13 cellular contexts compared by ENCODE assay signal in the genomic region with DNA sequence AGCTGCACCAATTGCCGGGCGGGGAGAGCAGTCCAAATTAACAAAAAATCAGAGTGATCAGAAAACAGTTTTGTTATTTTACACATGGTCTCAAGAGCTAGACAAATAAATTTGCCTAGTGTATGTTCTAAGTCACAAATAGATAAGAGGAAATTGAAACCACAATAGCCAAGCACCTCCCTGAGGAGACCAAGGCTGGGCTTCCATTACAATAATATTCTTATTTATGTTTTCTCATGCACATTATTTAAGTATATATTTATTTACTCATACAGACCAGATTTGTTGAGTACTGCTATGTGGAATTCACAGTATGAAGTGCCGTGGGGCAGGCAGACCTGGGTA.
DNase-seq lines count a peak whose midpoint lies in the region; ATAC-seq, FAIRE-seq and TF ChIP-seq lines count a peak whose summit lies in the region.
"Had no signal": no experiment of that assay in that cellular context is flagged by ENCODE, and none has a peak within 500 bp of the region (broad histone marks: within the 10 kb centered on the region; RNA-seq: fewer than 3 reads in every experiment).

No MANE protein-coding gene starts in this region.

- no peaks in the 10 kb centered on the region for H3K27me3 ChIP-seq in GM06990 (replicated peaks; ENCODE audit: control insufficient read depth, insufficient read depth, low read length)
- no peaks in the 10 kb centered on the region for H3K27me3 ChIP-seq in suprapubic skin
- H3K27me3 ChIP-seq: colonic mucosa, neutrophil had no signal

- H3K4me3 ChIP-seq in GM06990 (replicated peaks; ENCODE audit: low read depth, low read length): peak overlapping the region; percentile 30
- H3K4me3 ChIP-seq in OCI-LY7 (ENCODE audit: low read depth, low read length, poor library complexity, severe bottlenecking): no peak overlapping the region
- no peak overlapping the region for H3K4me3 ChIP-seq in suprapubic skin
- H3K4me3 ChIP-seq: colonic mucosa, PC-9 had no signal

- no peaks in the 10 kb centered on the region for H3K9me2 ChIP-seq in OCI-LY7 (ENCODE audit: insufficient read depth, low read length)

- 88% methylated on average over 3 of the region's 3 CpGs for WGBS in suprapubic skin

- ATAC-seq in GM21528 (IDR thresholded peaks at IDR 0.05; ENCODE audit: low FRiP score, unreplicated experiment): peak; percentile 38

- H2AFZ ChIP-seq in OCI-LY7 (ENCODE audit: low read length): peak overlapping the region; percentile 43
- H2AFZ ChIP-seq: PC-9 had no signal

- H3K9me3 Mint-ChIP-seq in immature natural killer cell: no peaks in the 10 kb centered on the region
- no peaks in the 10 kb centered on the region for H3K9me3 Mint-ChIP-seq in endothelial cell (ENCODE audit: unreplicated experiment)

- H3K4me1 ChIP-seq in OCI-LY7 (ENCODE audit: insufficient read depth, low read length, poor library complexity, severe bottlenecking) (peaks cover 31% of the 10 kb centered on the region), suprapubic skin (peaks cover 8% of the 10 kb centered on the region)
- H3K4me1 ChIP-seq: colonic mucosa had no signal

- H3K36me3 ChIP-seq in GM06990 (ENCODE audit: control insufficient read depth, insufficient read depth, low read length) (no peaks in the 10 kb centered on the region), OCI-LY7 (ENCODE audit: insufficient read depth, low read length) (no peaks in the 10 kb centered on the region), suprapubic skin (no peaks in the 10 kb centered on the region)
- H3K36me3 ChIP-seq: colonic mucosa, neutrophil had no signal

- TF ChIP-seq CTCF in GM06990 (IDR thresholded peaks at IDR 0.05; ENCODE audit: insufficient read depth, low read length, poor library complexity, severe bottlenecking) (no peak), OCI-LY7 (conservative IDR thresholded peaks at IDR 0.05; ENCODE audit: low read length) (no peak), endothelial cell (IDR thresholded peaks at IDR 0.05; ENCODE audit: unreplicated experiment) (no peak), D721Med (IDR thresholded peaks at IDR 0.05; ENCODE audit: insufficient read depth, missing control alignments) (no peak), suprapubic skin (IDR thresholded peaks at IDR 0.05) (no peak)

- H3K27ac ChIP-seq in OCI-LY7 (ENCODE audit: low read depth, low read length, poor library complexity, severe bottlenecking) (no peak overlapping the region), suprapubic skin (no peak overlapping the region)
- H3K27ac ChIP-seq: colonic mucosa, neutrophil, PC-9 had no signal

- H3K36me3 Mint-ChIP-seq in immature natural killer cell (no peaks in the 10 kb centered on the region), endothelial cell (ENCODE audit: low read depth, unreplicated experiment) (no peaks in the 10 kb centered on the region)

- DNase-seq in GM06990 (ENCODE audit: extremely low read depth, insufficient read length) (no peak), OCI-LY7 (ENCODE audit: low spot score) (no peak), immature natural killer cell (no peak), cortex of kidney (lab: John Stamatoyannopoulos, UW) (no peak), endothelial cell (ENCODE audit: low spot score) (no peak), D721Med (ENCODE audit: insufficient read length, low spot score) (no peak), suprapubic skin (ENCODE audit: low spot score in 2 of 2) (no peak)
- DNase-seq: colonic mucosa, NCI-H2081 treated with DMSO at 0.1 percent for 48 hours, PC-9, T1000 had no signal

- intact Hi-C loops in OCI-LY7 (cut with micrococcal nuclease; ENCODE audit: unreplicated experiment): no loop called here

- no peaks in the 10 kb centered on the region for H3K79me2 ChIP-seq in OCI-LY7 (ENCODE audit: insufficient read depth, low read depth, low read length)

- peak overlapping the region; percentile 48 for H3K4me2 ChIP-seq in OCI-LY7 (ENCODE audit: low read length)
- H3K4me2 ChIP-seq: PC-9 had no signal

- H3K27ac Mint-ChIP-seq in immature natural killer cell (peak overlapping the region in 2 of 6 donors; percentile 28 to 42), endothelial cell (ENCODE audit: unreplicated experiment) (no peak overlapping the region)

- H3K4me3 Mint-ChIP-seq in immature natural killer cell (peak overlapping the region; percentile 19 to 83 (median 67)), endothelial cell (ENCODE audit: unreplicated experiment) (no peak overlapping the region)

- TF ChIP-seq POLR2A in suprapubic skin (IDR thresholded peaks at IDR 0.05): no peak

- POLR2A ChIA-PET in OCI-LY7 (lab: Charles Lee): no interaction called here

- H3K27me3 Mint-ChIP-seq in immature natural killer cell (ENCODE audit: low read depth in 3 of 3) (peaks cover 0 to 9% (median 4%) of the 10 kb centered on the region in 3 donors), endothelial cell (ENCODE audit: unreplicated experiment) (peaks cover 2% of the 10 kb centered on the region)

- H3K4me1 Mint-ChIP-seq in immature natural killer cell (peaks cover 21 to 30% of the 10 kb centered on the region in 2 donors), endothelial cell (ENCODE audit: unreplicated experiment) (peaks cover 23% of the 10 kb centered on the region)

- TF ChIP-seq EP300 in suprapubic skin (IDR thresholded peaks at IDR 0.05): no peak

- no peaks in the 10 kb centered on the region for H4K20me1 ChIP-seq in OCI-LY7 (ENCODE audit: insufficient read depth, low read length)

- no TSS peak for BruUV-seq in OCI-LY7 (replicated peaks; lab: Mats Ljungman, UMichigan)

- H3K9me3 ChIP-seq in OCI-LY7 (ENCODE audit: low read length) (no peaks in the 10 kb centered on the region), suprapubic skin (no peaks in the 10 kb centered on the region)
- H3K9me3 ChIP-seq: colonic mucosa, neutrophil had no signal

- CTCF ChIA-PET in OCI-LY7 (lab: Charles Lee; ENCODE audit: unreplicated experiment): no interaction called here

- FAIRE-seq in D721Med (lab: Jason Lieb, UNC): no peak
